Comparison of ENCODE assay signal across 27 cellular contexts in the genomic region with DNA sequence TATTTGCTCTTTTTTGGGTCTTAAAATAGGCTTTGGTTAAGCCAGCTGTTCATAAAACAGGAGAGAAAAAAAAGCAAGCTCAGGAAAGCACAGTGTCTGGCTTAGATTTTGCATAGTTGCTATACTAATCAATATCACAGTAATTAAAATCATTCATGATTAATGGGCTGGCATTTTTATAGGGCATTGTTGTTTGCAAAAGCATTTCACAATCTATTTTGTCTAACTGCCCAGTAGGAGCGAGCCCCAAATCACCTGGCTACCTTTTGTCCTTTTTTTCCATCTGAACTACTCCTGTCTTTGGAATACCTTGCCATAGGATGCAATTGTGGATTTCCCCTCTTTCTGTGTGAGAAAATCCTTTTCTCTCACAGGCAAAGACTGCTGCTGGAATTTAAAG.
A peak's percentile ranks its signal among the peaks of the same experiment; 100 is the strongest.
DNase-seq lines count a peak whose midpoint lies in the region; ATAC-seq, FAIRE-seq and TF ChIP-seq lines count a peak whose summit lies in the region.
"Had no signal": no experiment of that assay in that cellular context is flagged by ENCODE, and none has a peak within 500 bp of the region (broad histone marks: within the 10 kb centered on the region; RNA-seq: fewer than 3 reads in every experiment).

No MANE protein-coding gene starts in this region.

- no peak for FAIRE-seq in pancreas (lab: Jason Lieb, UNC)
- FAIRE-seq: A204.1, D721Med, GM12878, GM12892, GM18507, GM19239 had no signal

- no peak overlapping the region for H2BK5ac ChIP-seq in mesenchymal stem cell (ENCODE audit: low read depth, low read length, poor library complexity, severe bottlenecking)

- no peaks in the 10 kb centered on the region for H3K36me3 Mint-ChIP-seq in GM23338 (ENCODE audit: low read depth)
- H3K36me3 Mint-ChIP-seq: CD14-positive monocyte; CD4-positive, alpha-beta memory T cell; CD4-positive, CD25-positive, alpha-beta regulatory T cell; CD8-positive, alpha-beta memory T cell had no signal

- no peak overlapping the region for H2AK5ac ChIP-seq in mesenchymal stem cell (ENCODE audit: low read length, severe bottlenecking)

- no peaks in the 10 kb centered on the region for H3K36me3 ChIP-seq in GM23338 (ENCODE audit: insufficient read depth)
- no peaks in the 10 kb centered on the region for H3K36me3 ChIP-seq in body of pancreas (replicated peaks in 1 of 2; ENCODE audit: insufficient read depth in 1 of 2, low read depth in 2 of 2)
- no peaks in the 10 kb centered on the region for H3K36me3 ChIP-seq in pancreas
- H3K36me3 ChIP-seq in mesenchymal stem cell (ENCODE audit: control insufficient read depth in 1 of 2, insufficient read depth in 2 of 2, low read depth in 1 of 2, low read length in 2 of 2), result no peaks in the 10 kb centered on the region
- H3K36me3 ChIP-seq: BE2C, BLaER1 had no signal

- H3K27me3 ChIP-seq in GM23338 (ENCODE audit: insufficient read depth) (no peaks in the 10 kb centered on the region), body of pancreas (no peaks in the 10 kb centered on the region), pancreas (no peaks in the 10 kb centered on the region), mesenchymal stem cell (ENCODE audit: control insufficient read depth in 1 of 2, insufficient read depth in 1 of 2, low read length in 2 of 2) (no peaks in the 10 kb centered on the region)
- H3K27me3 ChIP-seq: BE2C, BLaER1 had no signal

- H2BK120ac ChIP-seq in mesenchymal stem cell (ENCODE audit: low read depth, low read length), result no peak overlapping the region

- no peak for TF ChIP-seq POLR2A in body of pancreas (IDR thresholded peaks at IDR 0.05)

- DNase-seq in GM23338 (ENCODE audit: low spot score), result peak; percentile 29
- peak in 1 of 4 donors; percentile 10 for DNase-seq in body of pancreas
- peak; percentile 5 for DNase-seq in iPS DF 4.7 (ENCODE audit: extremely low read depth, low spot score)
- DNase-seq in pancreas, result no peak
- DNase-seq in G401 (ENCODE audit: low spot score), result no peak
- no peak for DNase-seq in mesenchymal stem cell
- DNase-seq: 8988T; ACHN; BE2C; C1 segment of cervical spinal cord; Caco-2; Calu3; CD4-positive, alpha-beta memory T cell; CD4-positive, CD25-positive, alpha-beta regulatory T cell; CD8-positive, alpha-beta memory T cell; DMS79 treated with DMSO at 0.1 percent for 48 hours; GDM1 had no signal

- no peaks in the 10 kb centered on the region for H3F3A ChIP-seq in GM23338 (replicated peaks; ENCODE audit: low read depth)

- H3K27ac ChIP-seq in GM23338 (ENCODE audit: low read depth) (peak overlapping the region; percentile 56; the same call in 1 of the 2 replicates), body of pancreas (no peak overlapping the region), pancreas (no peak overlapping the region), mesenchymal stem cell (ENCODE audit: low read length, poor library complexity, severe bottlenecking) (no peak overlapping the region)
- H3K27ac ChIP-seq: BLaER1 had no signal

- H3K4me1 ChIP-seq in GM23338 (ENCODE audit: insufficient read depth) (no peaks in the 10 kb centered on the region), body of pancreas (peaks cover 13% of the 10 kb centered on the region), pancreas (peaks cover 0 to 4% (median 0%) of the 10 kb centered on the region in 3 donors), mesenchymal stem cell (ENCODE audit: control insufficient read depth, insufficient read depth, low read depth, low read length) (no peaks in the 10 kb centered on the region)
- H3K4me1 ChIP-seq: BE2C, BLaER1 had no signal

- in situ Hi-C loops in G401 (cut with HindIII; ENCODE audit: low sequenced_read_pairs), result no loop called here

- no peaks in the 10 kb centered on the region for H3K79me1 ChIP-seq in mesenchymal stem cell (replicated peaks; ENCODE audit: low read length, poor library complexity, severe bottlenecking)

- H4K20me1 ChIP-seq in GM23338 (replicated peaks; ENCODE audit: insufficient read depth), result no peaks in the 10 kb centered on the region
- H4K20me1 ChIP-seq: BLaER1 had no signal

- no peak overlapping the region for H2BK12ac ChIP-seq in mesenchymal stem cell (ENCODE audit: low read length in 2 of 2)

- no peak overlapping the region for H2BK15ac ChIP-seq in mesenchymal stem cell (ENCODE audit: low read depth, poor library complexity, severe bottlenecking)

- no peak overlapping the region for H3K4me3 Mint-ChIP-seq in GM23338
- H3K4me3 Mint-ChIP-seq: CD14-positive monocyte; CD4-positive, alpha-beta memory T cell; CD4-positive, CD25-positive, alpha-beta regulatory T cell; CD8-positive, alpha-beta memory T cell had no signal

- peaks cover 2% of the 10 kb centered on the region for H3K27me3 Mint-ChIP-seq in GM23338 (ENCODE audit: insufficient read depth, low read depth, poor library complexity)
- H3K27me3 Mint-ChIP-seq: CD4-positive, alpha-beta memory T cell; CD4-positive, CD25-positive, alpha-beta regulatory T cell; CD8-positive, alpha-beta memory T cell had no signal

- TF ChIP-seq CTCF in GM23338 (conservative IDR thresholded peaks at IDR 0.05; ENCODE audit: low read depth in 2 of 2) (no peak), body of pancreas (IDR thresholded peaks at IDR 0.05) (no peak), pancreas (IDR thresholded peaks at IDR 0.05) (no peak)

- intact Hi-C loops in body of pancreas (cut with DNase I), result no loop called here
- intact Hi-C loops in pancreas (cut with DNase I), result no loop called here

- no peak overlapping the region for H4K8ac ChIP-seq in mesenchymal stem cell (ENCODE audit: low read length)

- H3K4me2 ChIP-seq in GM23338 (no peak overlapping the region), mesenchymal stem cell (ENCODE audit: low read length, poor library complexity, severe bottlenecking) (no peak overlapping the region)
- H3K4me2 ChIP-seq: BLaER1 had no signal

- no peak overlapping the region for H3K14ac ChIP-seq in mesenchymal stem cell (ENCODE audit: low read length in 2 of 2)

- H3K4ac ChIP-seq in mesenchymal stem cell (ENCODE audit: low read depth in 1 of 2, low read length in 2 of 2), result no peak overlapping the region

- ATAC-seq in GM23338 (no peak), body of pancreas (peak; percentile 79), pancreas (peak; percentile 38 to 80 (median 56)), HG02852 (IDR thresholded peaks at IDR 0.05; ENCODE audit: unreplicated experiment) (no peak), GM18909 (IDR thresholded peaks at IDR 0.05; ENCODE audit: poor library complexity, unreplicated experiment) (no peak)
- ATAC-seq: GM12878 had no signal

- H3K27ac Mint-ChIP-seq in GM23338, result no peak overlapping the region
- H3K27ac Mint-ChIP-seq: CD14-positive monocyte; CD4-positive, alpha-beta memory T cell; CD4-positive, CD25-positive, alpha-beta regulatory T cell; CD8-positive, alpha-beta memory T cell had no signal

- 18 to 32% methylated on average over 1 of the region's 1 CpG for WGBS in body of pancreas, 2 donors
- 15 to 19% methylated on average over 1 of the region's 1 CpG for WGBS in pancreas, 2 donors
- WGBS in mesenchymal stem cell, result 50% methylated on average over 1 of the region's 1 CpG

- H3K9me3 ChIP-seq in body of pancreas (no peaks in the 10 kb centered on the region), pancreas (no peaks in the 10 kb centered on the region), mesenchymal stem cell (ENCODE audit: control insufficient read depth, low read length) (no peaks in the 10 kb centered on the region)
- H3K9me3 ChIP-seq: BE2C, BLaER1 had no signal

- H3K4me1 Mint-ChIP-seq in GM23338, result no peaks in the 10 kb centered on the region
- H3K4me1 Mint-ChIP-seq: CD14-positive monocyte; CD4-positive, alpha-beta memory T cell; CD4-positive, CD25-positive, alpha-beta regulatory T cell; CD8-positive, alpha-beta memory T cell had no signal

- H3K9me3 Mint-ChIP-seq in GM23338, result peaks cover 2% of the 10 kb centered on the region; the same call in 2 of the 3 replicates

- no peak overlapping the region for H3K23ac ChIP-seq in mesenchymal stem cell (ENCODE audit: low read length in 2 of 2)

- no peaks in the 10 kb centered on the region for H3K79me2 ChIP-seq in GM23338 (replicated peaks; ENCODE audit: insufficient read depth)

- no peak overlapping the region for H3K9ac ChIP-seq in mesenchymal stem cell (ENCODE audit: low read length)
- H3K9ac ChIP-seq: BLaER1 had no signal

- H3K9me2 ChIP-seq in GM23338 (ENCODE audit: insufficient read depth), result no peaks in the 10 kb centered on the region

- no peak overlapping the region for H3K18ac ChIP-seq in mesenchymal stem cell (ENCODE audit: low read depth in 1 of 2, low read length in 2 of 2)

- H2AFZ ChIP-seq in GM23338 (no peak overlapping the region), mesenchymal stem cell (ENCODE audit: low read depth, low read length) (no peak overlapping the region)

- no peak overlapping the region for H4K91ac ChIP-seq in mesenchymal stem cell (ENCODE audit: low read length)

- H3K4me3 ChIP-seq in GM23338 (no peak overlapping the region), body of pancreas (no peak overlapping the region), pancreas (no peak overlapping the region), mesenchymal stem cell (ENCODE audit: insufficient read depth in 1 of 2, low read depth in 1 of 2, low read length in 2 of 2) (no peak overlapping the region)
- H3K4me3 ChIP-seq: BLaER1, GM12878 had no signal

TF ChIP-seq in GM23338, 12 proteins besides CTCF, POLR2A, EP300 and RAD21 (continues in another document):
- TF ChIP-seq CREB1 (CRISPR knock-in tag; IDR thresholded peaks at IDR 0.05; ENCODE audit: low read depth) (no peak), JUNB (IDR thresholded peaks at IDR 0.05; ENCODE audit: unreplicated experiment) (no peak)
- TF ChIP-seq, protein P1, sequence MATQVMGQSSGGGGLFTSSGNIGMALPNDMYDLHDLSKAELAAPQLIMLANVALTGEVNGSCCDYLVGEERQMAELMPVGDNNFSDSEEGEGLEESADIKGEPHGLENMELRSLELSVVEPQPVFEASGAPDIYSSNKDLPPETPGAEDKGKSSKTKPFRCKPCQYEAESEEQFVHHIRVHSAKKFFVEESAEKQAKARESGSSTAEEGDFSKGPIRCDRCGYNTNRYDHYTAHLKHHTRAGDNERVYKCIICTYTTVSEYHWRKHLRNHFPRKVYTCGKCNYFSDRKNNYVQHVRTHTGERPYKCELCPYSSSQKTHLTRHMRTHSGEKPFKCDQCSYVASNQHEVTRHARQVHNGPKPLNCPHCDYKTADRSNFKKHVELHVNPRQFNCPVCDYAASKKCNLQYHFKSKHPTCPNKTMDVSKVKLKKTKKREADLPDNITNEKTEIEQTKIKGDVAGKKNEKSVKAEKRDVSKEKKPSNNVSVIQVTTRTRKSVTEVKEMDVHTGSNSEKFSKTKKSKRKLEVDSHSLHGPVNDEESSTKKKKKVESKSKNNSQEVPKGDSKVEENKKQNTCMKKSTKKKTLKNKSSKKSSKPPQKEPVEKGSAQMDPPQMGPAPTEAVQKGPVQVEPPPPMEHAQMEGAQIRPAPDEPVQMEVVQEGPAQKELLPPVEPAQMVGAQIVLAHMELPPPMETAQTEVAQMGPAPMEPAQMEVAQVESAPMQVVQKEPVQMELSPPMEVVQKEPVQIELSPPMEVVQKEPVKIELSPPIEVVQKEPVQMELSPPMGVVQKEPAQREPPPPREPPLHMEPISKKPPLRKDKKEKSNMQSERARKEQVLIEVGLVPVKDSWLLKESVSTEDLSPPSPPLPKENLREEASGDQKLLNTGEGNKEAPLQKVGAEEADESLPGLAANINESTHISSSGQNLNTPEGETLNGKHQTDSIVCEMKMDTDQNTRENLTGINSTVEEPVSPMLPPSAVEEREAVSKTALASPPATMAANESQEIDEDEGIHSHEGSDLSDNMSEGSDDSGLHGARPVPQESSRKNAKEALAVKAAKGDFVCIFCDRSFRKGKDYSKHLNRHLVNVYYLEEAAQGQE (IDR thresholded peaks at IDR 0.05; ENCODE audit: unreplicated experiment), result no peak

Comparison
In these comparisons a context has a peak if more than half of its experiments do, and no peak if none do; other contexts are left out.
1. ATAC-seq: peak in body of pancreas (single experiment) and pancreas (4 of 4); none in GM23338 (single experiment), HG02852 (single experiment) and GM18909 (single experiment).
2. DNase-seq: peak in GM23338 (single experiment) and iPS DF 4.7 (single experiment); none in pancreas (0 of 6), G401 (single experiment) and mesenchymal stem cell (single experiment).